Comparison of ENCODE assay signal across 26 cellular contexts in genomic region chr10:117405730-117406129, GRCh38. TPM values are rescaled to one million over a fixed set of nuclear protein-coding genes. Genes with fewer than 3 reads are reported as not detected.
A peak's percentile ranks its signal among the peaks of the same experiment; 100 is the strongest.
DNase-seq lines count a peak whose midpoint lies in the region; ATAC-seq and TF ChIP-seq lines count a peak whose summit lies in the region.
"Had no signal": no experiment of that assay in that cellular context is flagged by ENCODE, and none has a peak within 500 bp of the region (broad histone marks: within the 10 kb centered on the region; RNA-seq: fewer than 3 reads in every experiment).

No MANE protein-coding gene starts in this region.

- TF ChIP-seq RAD21 in liver (IDR thresholded peaks at IDR 0.05) = no peak

- H3K9ac ChIP-seq in liver (ENCODE audit: low read depth in 1 of 2, low read length in 2 of 2) = no peak overlapping the region
- H3K9ac ChIP-seq: BLaER1 had no signal

- DNase-seq in HL-60 (ENCODE audit: low read depth in 1 of 2, low spot score in 1 of 2) = no peak
- DNase-seq in left lobe of liver (ENCODE audit: low spot score) = peak; percentile 59
- DNase-seq in dedifferentiated amniotic fluid mesenchymal stem cell (ENCODE audit: extremely low spot score) = no peak
- no peak for DNase-seq in NCI-H187 treated with DMSO at 0.1 percent for 48 hours (lab: John Stamatoyannopoulos, UW)
- no peak for DNase-seq in WTC11 (ENCODE audit: low spot score)
- DNase-seq in activated naive CD8-positive, alpha-beta T cell treated with anti-CD3 and anti-CD28 coated beads, Interleukin-2, amount 50 U/mL, for 24 hours = no peak
- DNase-seq: 8988T; ACHN; BE2C; C1 segment of cervical spinal cord; CD4-positive, alpha-beta memory T cell; CD4-positive, CD25-positive, alpha-beta regulatory T cell; CD8-positive, alpha-beta memory T cell; COR-L47; DMS 273 treated with DMSO at 0.1 percent for 48 hours; DMS153; DMS53; DMS79; DND-41; EL; GDM1 had no signal

- no peak overlapping the region for H3K4me3 Mint-ChIP-seq in WTC11
- H3K4me3 Mint-ChIP-seq in activated naive CD8-positive, alpha-beta T cell treated with anti-CD3 and anti-CD28 coated beads, Interleukin-2, amount 50 U/mL, for 24 hours = no peak overlapping the region
- H3K4me3 Mint-ChIP-seq: CD14-positive monocyte; CD4-positive, alpha-beta memory T cell; CD4-positive, CD25-positive, alpha-beta regulatory T cell; CD8-positive, alpha-beta memory T cell had no signal

- peaks cover 3 to 24% (median 16%) of the 10 kb centered on the region in 4 donors for H3K4me1 ChIP-seq in liver (ENCODE audit: control insufficient read depth in 4 of 4, insufficient read depth in 4 of 4, low read length in 3 of 4)
- peaks cover 96 to 97% of the 10 kb centered on the region in 2 experiments for H3K4me1 ChIP-seq in neutrophil (ENCODE audit: control insufficient read depth in 1 of 2, insufficient read depth in 1 of 2, low read depth in 1 of 2, low read length in 1 of 2)
- H3K4me1 ChIP-seq: BE2C had no signal

- no peaks in the 10 kb centered on the region for H3K36me3 Mint-ChIP-seq in WTC11
- no peaks in the 10 kb centered on the region for H3K36me3 Mint-ChIP-seq in activated naive CD8-positive, alpha-beta T cell treated with anti-CD3 and anti-CD28 coated beads, Interleukin-2, amount 50 U/mL, for 24 hours (ENCODE audit: low read depth)
- H3K36me3 Mint-ChIP-seq: CD14-positive monocyte; CD4-positive, alpha-beta memory T cell; CD4-positive, CD25-positive, alpha-beta regulatory T cell; CD8-positive, alpha-beta memory T cell had no signal

- WGBS in liver = 36% methylated on average over 3 of the region's 3 CpGs

- peaks cover 18% of the 10 kb centered on the region for H3K4me1 Mint-ChIP-seq in WTC11
- H3K4me1 Mint-ChIP-seq in activated naive CD8-positive, alpha-beta T cell treated with anti-CD3 and anti-CD28 coated beads, Interleukin-2, amount 50 U/mL, for 24 hours = no peaks in the 10 kb centered on the region
- H3K4me1 Mint-ChIP-seq: CD4-positive, alpha-beta memory T cell; CD4-positive, CD25-positive, alpha-beta regulatory T cell; CD8-positive, alpha-beta memory T cell had no signal

- H3K27ac ChIP-seq in HL-60 (replicated peaks) (peak overlapping the region; percentile 34; the same call in 1 of the 2 replicates), liver (ENCODE audit: low read depth in 1 of 2, low read length in 2 of 2) (peak overlapping the region; percentile 85 to 90), neutrophil (peak overlapping the region; percentile 41)
- H3K27ac ChIP-seq: BLaER1 had no signal

- ATAC-seq in left lobe of liver (peak; percentile 41), WTC11 (no peak)
- ATAC-seq in activated naive CD8-positive, alpha-beta T cell treated with anti-CD3 and anti-CD28 coated beads, Interleukin-2, amount 50 U/mL, for 24 hours = no peak
- ATAC-seq: GM12878 had no signal

- no peak overlapping the region for H3K27ac Mint-ChIP-seq in WTC11
- H3K27ac Mint-ChIP-seq in activated naive CD8-positive, alpha-beta T cell treated with anti-CD3 and anti-CD28 coated beads, Interleukin-2, amount 50 U/mL, for 24 hours = no peak overlapping the region
- H3K27ac Mint-ChIP-seq: CD4-positive, alpha-beta memory T cell; CD4-positive, CD25-positive, alpha-beta regulatory T cell; CD8-positive, alpha-beta memory T cell had no signal

- H3K27me3 ChIP-seq in HL-60 (ENCODE audit: insufficient read depth, poor library complexity, severe bottlenecking) = no peaks in the 10 kb centered on the region
- no peaks in the 10 kb centered on the region for H3K27me3 ChIP-seq in liver (ENCODE audit: control insufficient read depth in 4 of 4, insufficient read depth in 4 of 4, low read length in 3 of 4)
- H3K27me3 ChIP-seq in neutrophil = no peaks in the 10 kb centered on the region
- H3K27me3 ChIP-seq: BE2C, BLaER1 had no signal

- H3K4me3 ChIP-seq in HL-60 (replicated peaks; ENCODE audit: insufficient read depth, low read length) (no peak overlapping the region), liver (ENCODE audit: low read depth in 1 of 3, low read length in 3 of 3) (no peak overlapping the region), neutrophil (ENCODE audit: low read depth in 1 of 2, low read length in 1 of 2) (no peak overlapping the region)
- H3K4me3 ChIP-seq: BLaER1, GM12878 had no signal

- H3K9me3 Mint-ChIP-seq in WTC11 = no peaks in the 10 kb centered on the region
- H3K9me3 Mint-ChIP-seq in activated naive CD8-positive, alpha-beta T cell treated with anti-CD3 and anti-CD28 coated beads, Interleukin-2, amount 50 U/mL, for 24 hours = no peaks in the 10 kb centered on the region
- H3K9me3 Mint-ChIP-seq: CD14-positive monocyte; CD4-positive, alpha-beta memory T cell; CD8-positive, alpha-beta memory T cell had no signal

- CTCF ChIA-PET in WTC11 (lab: Charles Lee) = interaction anchor here (0.6 to 3.2 kb wide), 5 partner anchors 29 to 189 kb away, joined by 3 to 18 read pairs (median 5); no protein-coding TSS in a partner anchor

- no peaks in the 10 kb centered on the region for H3K9me3 ChIP-seq in liver (ENCODE audit: control insufficient read depth in 4 of 4, low read length in 3 of 4)
- no peaks in the 10 kb centered on the region for H3K9me3 ChIP-seq in neutrophil
- H3K9me3 ChIP-seq: BE2C, BLaER1 had no signal

- TF ChIP-seq CTCF in HL-60 (IDR thresholded peaks at IDR 0.05; ENCODE audit: insufficient read depth, low read length) (no peak), liver (IDR thresholded peaks at IDR 0.05; ENCODE audit: low read depth, low read length, missing input control) (no peak), neutrophil (IDR thresholded peaks at IDR 0.05) (no peak), WTC11 (IDR thresholded peaks at IDR 0.05) (no peak)

- POLR2A ChIA-PET in WTC11 (lab: Charles Lee) = interaction anchor here (0.6 to 0.7 kb wide), 3 partner anchors 10 to 1231 kb away, joined by 3 to 5 read pairs (median 4); no protein-coding TSS in a partner anchor

- H3K36me3 ChIP-seq in liver (ENCODE audit: control insufficient read depth in 4 of 4, insufficient read depth in 3 of 4, low read depth in 1 of 4, low read length in 3 of 4) = no peaks in the 10 kb centered on the region
- no peaks in the 10 kb centered on the region for H3K36me3 ChIP-seq in neutrophil
- H3K36me3 ChIP-seq: BE2C, BLaER1 had no signal

- no peaks in the 10 kb centered on the region for H3K27me3 Mint-ChIP-seq in WTC11 (ENCODE audit: low read depth)
- H3K27me3 Mint-ChIP-seq in activated naive CD8-positive, alpha-beta T cell treated with anti-CD3 and anti-CD28 coated beads, Interleukin-2, amount 50 U/mL, for 24 hours = peaks cover 14% of the 10 kb centered on the region

TF ChIP-seq in liver, 16 proteins besides CTCF, POLR2A, EP300 and RAD21 (continues in another document):
- TF ChIP-seq JUND (IDR thresholded peaks at IDR 0.05) (peak in 1 of 2 donors; percentile 44), EGR1 (IDR thresholded peaks at IDR 0.05; ENCODE audit: low read depth in 2 of 2) (peak in 1 of 2 donors; percentile 14), NR2F2 (IDR thresholded peaks at IDR 0.05) (no peak)

TF ChIP-seq in WTC11, 78 proteins besides CTCF, POLR2A, EP300 and RAD21:
- no peak for TF ChIP-seq SOX15 (CRISPR knock-in tag; IDR thresholded peaks at IDR 0.05)
- no peak for TF ChIP-seq CREB1 (CRISPR knock-in tag; IDR thresholded peaks at IDR 0.05)
- no peak for TF ChIP-seq TCF7 (CRISPR knock-in tag; IDR thresholded peaks at IDR 0.05; ENCODE audit: low read depth)
- no peak for TF ChIP-seq NR3C1 (CRISPR knock-in tag; conservative IDR thresholded peaks at IDR 0.05; ENCODE audit: low read depth)
- TF ChIP-seq, protein P1, sequence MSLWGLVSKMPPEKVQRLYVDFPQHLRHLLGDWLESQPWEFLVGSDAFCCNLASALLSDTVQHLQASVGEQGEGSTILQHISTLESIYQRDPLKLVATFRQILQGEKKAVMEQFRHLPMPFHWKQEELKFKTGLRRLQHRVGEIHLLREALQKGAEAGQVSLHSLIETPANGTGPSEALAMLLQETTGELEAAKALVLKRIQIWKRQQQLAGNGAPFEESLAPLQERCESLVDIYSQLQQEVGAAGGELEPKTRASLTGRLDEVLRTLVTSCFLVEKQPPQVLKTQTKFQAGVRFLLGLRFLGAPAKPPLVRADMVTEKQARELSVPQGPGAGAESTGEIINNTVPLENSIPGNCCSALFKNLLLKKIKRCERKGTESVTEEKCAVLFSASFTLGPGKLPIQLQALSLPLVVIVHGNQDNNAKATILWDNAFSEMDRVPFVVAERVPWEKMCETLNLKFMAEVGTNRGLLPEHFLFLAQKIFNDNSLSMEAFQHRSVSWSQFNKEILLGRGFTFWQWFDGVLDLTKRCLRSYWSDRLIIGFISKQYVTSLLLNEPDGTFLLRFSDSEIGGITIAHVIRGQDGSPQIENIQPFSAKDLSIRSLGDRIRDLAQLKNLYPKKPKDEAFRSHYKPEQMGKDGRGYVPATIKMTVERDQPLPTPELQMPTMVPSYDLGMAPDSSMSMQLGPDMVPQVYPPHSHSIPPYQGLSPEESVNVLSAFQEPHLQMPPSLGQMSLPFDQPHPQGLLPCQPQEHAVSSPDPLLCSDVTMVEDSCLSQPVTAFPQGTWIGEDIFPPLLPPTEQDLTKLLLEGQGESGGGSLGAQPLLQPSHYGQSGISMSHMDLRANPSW (CRISPR knock-in tag; conservative IDR thresholded peaks at IDR 0.05; ENCODE audit: low read depth) = no peak
- TF ChIP-seq, protein P2, sequence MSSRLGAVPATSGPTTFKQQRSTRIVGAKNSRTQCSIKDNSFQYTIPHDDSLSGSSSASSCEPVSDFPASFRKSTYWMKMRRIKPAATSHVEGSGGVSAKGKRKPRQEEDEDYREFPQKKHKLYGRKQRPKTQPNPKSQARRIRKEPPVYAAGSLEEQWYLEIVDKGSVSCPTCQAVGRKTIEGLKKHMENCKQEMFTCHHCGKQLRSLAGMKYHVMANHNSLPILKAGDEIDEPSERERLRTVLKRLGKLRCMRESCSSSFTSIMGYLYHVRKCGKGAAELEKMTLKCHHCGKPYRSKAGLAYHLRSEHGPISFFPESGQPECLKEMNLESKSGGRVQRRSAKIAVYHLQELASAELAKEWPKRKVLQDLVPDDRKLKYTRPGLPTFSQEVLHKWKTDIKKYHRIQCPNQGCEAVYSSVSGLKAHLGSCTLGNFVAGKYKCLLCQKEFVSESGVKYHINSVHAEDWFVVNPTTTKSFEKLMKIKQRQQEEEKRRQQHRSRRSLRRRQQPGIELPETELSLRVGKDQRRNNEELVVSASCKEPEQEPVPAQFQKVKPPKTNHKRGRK (CRISPR knock-in tag; IDR thresholded peaks at IDR 0.05; ENCODE audit: borderline replicate concordance) = no peak
- TF ChIP-seq, protein P3, sequence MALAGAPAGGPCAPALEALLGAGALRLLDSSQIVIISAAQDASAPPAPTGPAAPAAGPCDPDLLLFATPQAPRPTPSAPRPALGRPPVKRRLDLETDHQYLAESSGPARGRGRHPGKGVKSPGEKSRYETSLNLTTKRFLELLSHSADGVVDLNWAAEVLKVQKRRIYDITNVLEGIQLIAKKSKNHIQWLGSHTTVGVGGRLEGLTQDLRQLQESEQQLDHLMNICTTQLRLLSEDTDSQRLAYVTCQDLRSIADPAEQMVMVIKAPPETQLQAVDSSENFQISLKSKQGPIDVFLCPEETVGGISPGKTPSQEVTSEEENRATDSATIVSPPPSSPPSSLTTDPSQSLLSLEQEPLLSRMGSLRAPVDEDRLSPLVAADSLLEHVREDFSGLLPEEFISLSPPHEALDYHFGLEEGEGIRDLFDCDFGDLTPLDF (CRISPR knock-in tag; IDR thresholded peaks at IDR 0.05) = no peak
- TF ChIP-seq ETV6 (CRISPR knock-in tag; IDR thresholded peaks at IDR 0.05) = no peak

RNA-seq across cellular contexts. Expression of gene PDZD8, which starts 30.5 kb away (rescaled TPM):
- total RNA-seq in left lobe of liver (29.6 TPM), liver (10 to 100 TPM; 18.2 to 38.9 TPM), WTC11 (2021) (41.8 to 52.7 TPM (median 43.3 TPM) in 3 replicates)
- polyA plus RNA-seq in liver = 10 to 100 TPM in 1 of 2 donors, 1 to 10 TPM in 1; 9.3 to 12.0 TPM

Comparison
In these comparisons a context has a peak if more than half of its experiments do, and no peak if none do; other contexts are left out.
1. H3K27ac ChIP-seq: peak in every context shown above with its lines; median percentile 88 in liver; 41 in neutrophil; 34 in HL-60.